12 cellular contexts compared by ENCODE assay signal in genomic region chr20:46809961-46810360, GRCh38.
A peak's percentile ranks its signal among the peaks of the same experiment; 100 is the strongest.
DNase-seq lines count a peak whose midpoint lies in the region; TF ChIP-seq lines count a peak whose summit lies in the region.
"Had no signal": no experiment of that assay in that cellular context is flagged by ENCODE, and none has a peak within 500 bp of the region (broad histone marks: within the 10 kb centered on the region; RNA-seq: fewer than 3 reads in every experiment).

No MANE protein-coding gene starts in this region.

- POLR2A ChIA-PET in GM10248 (lab: Yijun Ruan, JAX): no interaction called here

- CTCF ChIA-PET in GM10248 (lab: Yijun Ruan, JAX): no interaction called here

- H3K27me3 Mint-ChIP-seq in CD14-positive monocyte (ENCODE audit: low read depth in 3 of 3) (peaks cover 34 to 43% (median 42%) of the 10 kb centered on the region in 3 donors), nephron (ENCODE audit: low read depth) (peaks cover 13% of the 10 kb centered on the region)

- H3K4me3 Mint-ChIP-seq in CD14-positive monocyte (peak overlapping the region; percentile 21 to 37), nephron (peak overlapping the region in 1 of 3 experiments; percentile 47)
- H3K4me3 Mint-ChIP-seq: CD8-positive, alpha-beta T cell had no signal

- H3K4me1 Mint-ChIP-seq in CD14-positive monocyte (no peaks in the 10 kb centered on the region), nephron (peaks cover 52% of the 10 kb centered on the region)

- TF ChIP-seq CTCF in CD14-positive monocyte (IDR thresholded peaks at IDR 0.05) (no peak), nephron (IDR thresholded peaks at IDR 0.05; ENCODE audit: unreplicated experiment in 3 of 3) (no peak), GM10248 (IDR thresholded peaks at IDR 0.05; ENCODE audit: control extremely low read depth, extremely low read depth, low read depth, missing control alignments) (no peak)

- intact Hi-C loops in CD14-positive monocyte (cut with micrococcal nuclease): no loop called here

- H3K9me3 Mint-ChIP-seq in CD14-positive monocyte (peaks cover 0 to 2% (median 0%) of the 10 kb centered on the region in 7 donors), nephron (no peaks in the 10 kb centered on the region)
- H3K9me3 Mint-ChIP-seq: CD8-positive, alpha-beta T cell had no signal

- DNase-seq in NCI-H2107 treated with DMSO at 0.1 percent for 48 hours (lab: John Stamatoyannopoulos, UW; ENCODE audit: unreplicated experiment): peak; percentile 12
- DNase-seq in NCI-H2107 (lab: John Stamatoyannopoulos, UW): no peak
- DNase-seq in CD14-positive monocyte (ENCODE audit: low spot score): no peak
- peak; percentile 31 for DNase-seq in SHP77 treated with DMSO at 0.1 percent for 48 hours (lab: John Stamatoyannopoulos, UW)
- no peak for DNase-seq in GM10248 (ENCODE audit: extremely low spot score)
- DNase-seq in effector CD4-positive, alpha-beta T cell: no peak
- DNase-seq: Calu3; CD8-positive, alpha-beta T cell; EL; GM23248; NCI-H1694 had no signal

- H3K36me3 Mint-ChIP-seq in CD14-positive monocyte (no peaks in the 10 kb centered on the region), nephron (ENCODE audit: low read depth) (no peaks in the 10 kb centered on the region)
- H3K36me3 Mint-ChIP-seq: CD8-positive, alpha-beta T cell had no signal

- H3K27ac Mint-ChIP-seq in CD14-positive monocyte (no peak overlapping the region), nephron (peak overlapping the region; percentile 4 to 53 (median 43))
- H3K27ac Mint-ChIP-seq: CD8-positive, alpha-beta T cell had no signal

Comparison
In these comparisons a context has a peak if more than half of its experiments do, and no peak if none do; other contexts are left out.
1. DNase-seq: peak in NCI-H2107 treated with DMSO at 0.1 percent for 48 hours (single experiment) and SHP77 treated with DMSO at 0.1 percent for 48 hours (single experiment); none in NCI-H2107 (single experiment), CD14-positive monocyte (single experiment), GM10248 (single experiment) and effector CD4-positive, alpha-beta T cell (single experiment).
2. H3K27ac Mint-ChIP-seq: peak in nephron (3 of 3); none in CD14-positive monocyte (0 of 7).